1 cellular context compared by ENCODE assay signal in genomic region chr1:27269276-27269675, GRCh38.
A peak's percentile ranks its signal among the peaks of the same experiment; 100 is the strongest.
TF ChIP-seq lines count a peak whose summit lies in the region.

No MANE protein-coding gene starts in this region.

TF ChIP-seq in HEK293, 187 proteins besides CTCF, POLR2A, EP300 and RAD21 (continued from another document):
- peak; percentile 59; the same call in 1 of the 2 replicates for TF ChIP-seq ZNF362 (tag by site-specific recombination; IDR thresholded peaks at IDR 0.05)
